1 cellular context compared by ENCODE assay signal in the genomic region with DNA sequence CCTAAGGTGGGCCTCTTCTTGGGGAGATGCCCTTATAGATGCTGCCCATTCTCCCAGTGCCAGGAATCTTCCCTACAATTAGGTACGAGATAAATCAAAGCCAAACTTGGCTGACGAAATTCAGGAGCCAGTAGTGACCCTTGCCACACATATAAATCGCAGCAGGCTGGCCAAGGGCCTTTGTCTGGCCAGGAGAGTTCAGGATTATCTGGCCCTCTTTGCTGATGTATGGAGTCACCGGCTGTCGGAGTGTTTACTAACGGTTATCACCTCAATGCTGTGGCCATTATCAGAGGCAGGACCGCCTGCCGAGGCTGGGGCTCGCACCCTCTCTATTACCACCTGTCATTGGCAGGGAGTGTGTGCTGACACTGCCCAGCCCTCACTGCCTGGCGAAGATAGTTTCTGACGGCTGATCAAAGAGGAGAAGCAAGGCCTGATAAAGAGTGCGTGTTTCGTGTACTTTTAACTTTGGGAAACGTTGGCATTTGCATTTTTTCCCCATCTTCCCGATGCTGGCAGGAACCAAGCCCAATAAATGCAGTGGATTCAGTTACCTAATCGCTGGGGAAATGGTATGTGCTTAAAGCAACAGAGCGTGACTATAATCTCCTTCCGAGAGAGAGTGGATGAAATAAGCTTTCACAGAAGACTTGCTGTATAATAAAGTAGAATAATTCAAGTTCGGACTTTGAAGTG.
TF ChIP-seq lines count a peak whose summit lies in the region.

No MANE protein-coding gene starts in this region.

TF ChIP-seq in HepG2, 621 proteins besides CTCF, POLR2A, EP300 and RAD21 (continued from another document and continues in another):
- TF ChIP-seq, protein P1, sequence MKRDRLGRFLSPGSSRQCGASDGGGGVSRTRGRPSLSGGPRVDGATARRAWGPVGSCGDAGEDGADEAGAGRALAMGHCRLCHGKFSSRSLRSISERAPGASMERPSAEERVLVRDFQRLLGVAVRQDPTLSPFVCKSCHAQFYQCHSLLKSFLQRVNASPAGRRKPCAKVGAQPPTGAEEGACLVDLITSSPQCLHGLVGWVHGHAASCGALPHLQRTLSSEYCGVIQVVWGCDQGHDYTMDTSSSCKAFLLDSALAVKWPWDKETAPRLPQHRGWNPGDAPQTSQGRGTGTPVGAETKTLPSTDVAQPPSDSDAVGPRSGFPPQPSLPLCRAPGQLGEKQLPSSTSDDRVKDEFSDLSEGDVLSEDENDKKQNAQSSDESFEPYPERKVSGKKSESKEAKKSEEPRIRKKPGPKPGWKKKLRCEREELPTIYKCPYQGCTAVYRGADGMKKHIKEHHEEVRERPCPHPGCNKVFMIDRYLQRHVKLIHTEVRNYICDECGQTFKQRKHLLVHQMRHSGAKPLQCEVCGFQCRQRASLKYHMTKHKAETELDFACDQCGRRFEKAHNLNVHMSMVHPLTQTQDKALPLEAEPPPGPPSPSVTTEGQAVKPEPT (CRISPR knock-in tag; IDR thresholded peaks at IDR 0.05; ENCODE audit: low read depth): 0 out of 2 replicates have a peak, but pooled peaks have one; percentile 32
- TF ChIP-seq CREM (IDR thresholded peaks at IDR 0.05) (peak; percentile 84), CREM (CRISPR knock-in tag; IDR thresholded peaks at IDR 0.05) (no peak), ZNF777 (CRISPR knock-in tag; IDR thresholded peaks at IDR 0.05) (0 out of 2 replicates have a peak, but pooled peaks have one; percentile 18), ZNF264 (CRISPR knock-in tag; IDR thresholded peaks at IDR 0.05) (0 out of 2 replicates have a peak, but pooled peaks have one; percentile 81), MAZ (IDR thresholded peaks at IDR 0.05; ENCODE audit: borderline replicate concordance, low read depth, low read length) (no peak), MAZ (CRISPR knock-in tag; IDR thresholded peaks at IDR 0.05; ENCODE audit: low read depth) (0 out of 2 replicates have a peak, but pooled peaks have one; percentile 63), CEBPG (CRISPR knock-in tag; IDR thresholded peaks at IDR 0.05) (peak; percentile 66), MEIS2 (CRISPR knock-in tag; IDR thresholded peaks at IDR 0.05) (peak; percentile 96), POGZ (CRISPR knock-in tag; IDR thresholded peaks at IDR 0.05) (peak; percentile 79; the same call in 1 of the 2 replicates), ZNF572 (CRISPR knock-in tag; IDR thresholded peaks at IDR 0.05) (no peak), SMAD9 (CRISPR knock-in tag; IDR thresholded peaks at IDR 0.05) (0 out of 2 replicates have a peak, but pooled peaks have one; percentile 81), KAT8 (CRISPR knock-in tag; IDR thresholded peaks at IDR 0.05) (peak; percentile 43; the same call in 1 of the 2 replicates), ZEB1 (IDR thresholded peaks at IDR 0.05; ENCODE audit: insufficient replicate concordance, low read depth) (peak; percentile 78), LCORL (IDR thresholded peaks at IDR 0.05) (no peak), LCORL (CRISPR knock-in tag; IDR thresholded peaks at IDR 0.05) (peak; percentile 76), KDM5B (CRISPR knock-in tag; IDR thresholded peaks at IDR 0.05; ENCODE audit: borderline replicate concordance) (peak; percentile 69; the same call in 1 of the 2 replicates), ATF7 (IDR thresholded peaks at IDR 0.05) (no peak), ATF7 (CRISPR knock-in tag; IDR thresholded peaks at IDR 0.05) (peak; percentile 41; the same call in 1 of the 2 replicates), GATAD2A (CRISPR knock-in tag; IDR thresholded peaks at IDR 0.05) (peak; percentile 89), ZNF615 (CRISPR knock-in tag; IDR thresholded peaks at IDR 0.05; ENCODE audit: borderline replicate concordance) (no peak), ETV5 (CRISPR knock-in tag; IDR thresholded peaks at IDR 0.05; ENCODE audit: borderline replicate concordance) (peak; percentile 52; the same call in 1 of the 2 replicates), ZNF772 (CRISPR knock-in tag; IDR thresholded peaks at IDR 0.05) (peak; percentile 89; the same call in 1 of the 2 replicates), TCF7L2 (IDR thresholded peaks at IDR 0.05; ENCODE audit: low read depth, low read length) (peak; percentile 85), NONO (IDR thresholded peaks at IDR 0.05) (no peak), NONO (CRISPR knock-in tag; conservative IDR thresholded peaks at IDR 0.05) (0 out of 2 replicates have a peak, but pooled peaks have one; percentile 29), DR1 (CRISPR knock-in tag; IDR thresholded peaks at IDR 0.05) (peak; percentile 85), ASH2L (IDR thresholded peaks at IDR 0.05; ENCODE audit: insufficient read length, low read depth, low read length) (peak; percentile 36), MLLT10 (CRISPR knock-in tag; IDR thresholded peaks at IDR 0.05) (no peak), TSC22D2 (CRISPR knock-in tag; IDR thresholded peaks at IDR 0.05; ENCODE audit: borderline replicate concordance) (peak; percentile 45; the same call in 1 of the 2 replicates), KLF13 (CRISPR knock-in tag; IDR thresholded peaks at IDR 0.05) (0 out of 2 replicates have a peak, but pooled peaks have one; percentile 40), CC2D1A (CRISPR knock-in tag; IDR thresholded peaks at IDR 0.05) (no peak)
- TF ChIP-seq, protein P2, sequence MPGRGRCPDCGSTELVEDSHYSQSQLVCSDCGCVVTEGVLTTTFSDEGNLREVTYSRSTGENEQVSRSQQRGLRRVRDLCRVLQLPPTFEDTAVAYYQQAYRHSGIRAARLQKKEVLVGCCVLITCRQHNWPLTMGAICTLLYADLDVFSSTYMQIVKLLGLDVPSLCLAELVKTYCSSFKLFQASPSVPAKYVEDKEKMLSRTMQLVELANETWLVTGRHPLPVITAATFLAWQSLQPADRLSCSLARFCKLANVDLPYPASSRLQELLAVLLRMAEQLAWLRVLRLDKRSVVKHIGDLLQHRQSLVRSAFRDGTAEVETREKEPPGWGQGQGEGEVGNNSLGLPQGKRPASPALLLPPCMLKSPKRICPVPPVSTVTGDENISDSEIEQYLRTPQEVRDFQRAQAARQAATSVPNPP (CRISPR knock-in tag; IDR thresholded peaks at IDR 0.05): 0 out of 2 replicates have a peak, but pooled peaks have one; percentile 39
- TF ChIP-seq, protein P3, sequence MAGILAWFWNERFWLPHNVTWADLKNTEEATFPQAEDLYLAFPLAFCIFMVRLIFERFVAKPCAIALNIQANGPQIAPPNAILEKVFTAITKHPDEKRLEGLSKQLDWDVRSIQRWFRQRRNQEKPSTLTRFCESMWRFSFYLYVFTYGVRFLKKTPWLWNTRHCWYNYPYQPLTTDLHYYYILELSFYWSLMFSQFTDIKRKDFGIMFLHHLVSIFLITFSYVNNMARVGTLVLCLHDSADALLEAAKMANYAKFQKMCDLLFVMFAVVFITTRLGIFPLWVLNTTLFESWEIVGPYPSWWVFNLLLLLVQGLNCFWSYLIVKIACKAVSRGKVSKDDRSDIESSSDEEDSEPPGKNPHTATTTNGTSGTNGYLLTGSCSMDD (CRISPR knock-in tag; IDR thresholded peaks at IDR 0.05): no peak
- TF ChIP-seq, protein P4, sequence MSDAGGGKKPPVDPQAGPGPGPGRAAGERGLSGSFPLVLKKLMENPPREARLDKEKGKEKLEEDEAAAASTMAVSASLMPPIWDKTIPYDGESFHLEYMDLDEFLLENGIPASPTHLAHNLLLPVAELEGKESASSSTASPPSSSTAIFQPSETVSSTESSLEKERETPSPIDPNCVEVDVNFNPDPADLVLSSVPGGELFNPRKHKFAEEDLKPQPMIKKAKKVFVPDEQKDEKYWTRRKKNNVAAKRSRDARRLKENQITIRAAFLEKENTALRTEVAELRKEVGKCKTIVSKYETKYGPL (CRISPR knock-in tag; IDR thresholded peaks at IDR 0.05): peak; percentile 71; the same call in 1 of the 2 replicates
- TF ChIP-seq, protein P5, sequence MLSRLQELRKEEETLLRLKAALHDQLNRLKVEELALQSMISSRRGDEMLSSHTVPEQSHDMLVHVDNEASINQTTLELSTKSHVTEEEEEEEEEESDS (CRISPR knock-in tag; IDR thresholded peaks at IDR 0.05; ENCODE audit: borderline replicate concordance): 0 out of 2 replicates have a peak, but pooled peaks have one; percentile 64
- TF ChIP-seq, protein P6, sequence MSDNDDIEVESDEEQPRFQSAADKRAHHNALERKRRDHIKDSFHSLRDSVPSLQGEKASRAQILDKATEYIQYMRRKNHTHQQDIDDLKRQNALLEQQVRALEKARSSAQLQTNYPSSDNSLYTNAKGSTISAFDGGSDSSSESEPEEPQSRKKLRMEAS (IDR thresholded peaks at IDR 0.05): peak; percentile 89
- TF ChIP-seq, protein P7, sequence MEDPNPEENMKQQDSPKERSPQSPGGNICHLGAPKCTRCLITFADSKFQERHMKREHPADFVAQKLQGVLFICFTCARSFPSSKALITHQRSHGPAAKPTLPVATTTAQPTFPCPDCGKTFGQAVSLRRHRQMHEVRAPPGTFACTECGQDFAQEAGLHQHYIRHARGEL (CRISPR knock-in tag; IDR thresholded peaks at IDR 0.05): no peak
- TF ChIP-seq, protein P8, sequence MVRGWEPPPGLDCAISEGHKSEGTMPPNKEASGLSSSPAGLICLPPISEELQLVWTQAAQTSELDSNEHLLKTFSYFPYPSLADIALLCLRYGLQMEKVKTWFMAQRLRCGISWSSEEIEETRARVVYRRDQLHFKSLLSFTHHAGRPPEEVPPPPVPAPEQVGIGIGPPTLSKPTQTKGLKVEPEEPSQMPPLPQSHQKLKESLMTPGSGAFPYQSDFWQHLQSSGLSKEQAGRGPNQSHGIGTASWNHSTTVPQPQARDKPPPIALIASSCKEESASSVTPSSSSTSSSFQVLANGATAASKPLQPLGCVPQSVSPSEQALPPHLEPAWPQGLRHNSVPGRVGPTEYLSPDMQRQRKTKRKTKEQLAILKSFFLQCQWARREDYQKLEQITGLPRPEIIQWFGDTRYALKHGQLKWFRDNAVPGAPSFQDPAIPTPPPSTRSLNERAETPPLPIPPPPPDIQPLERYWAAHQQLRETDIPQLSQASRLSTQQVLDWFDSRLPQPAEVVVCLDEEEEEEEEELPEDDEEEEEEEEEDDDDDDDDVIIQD (CRISPR knock-in tag; IDR thresholded peaks at IDR 0.05; ENCODE audit: low read depth): peak; percentile 35; the same call in 1 of the 2 replicates
- TF ChIP-seq, protein P9, sequence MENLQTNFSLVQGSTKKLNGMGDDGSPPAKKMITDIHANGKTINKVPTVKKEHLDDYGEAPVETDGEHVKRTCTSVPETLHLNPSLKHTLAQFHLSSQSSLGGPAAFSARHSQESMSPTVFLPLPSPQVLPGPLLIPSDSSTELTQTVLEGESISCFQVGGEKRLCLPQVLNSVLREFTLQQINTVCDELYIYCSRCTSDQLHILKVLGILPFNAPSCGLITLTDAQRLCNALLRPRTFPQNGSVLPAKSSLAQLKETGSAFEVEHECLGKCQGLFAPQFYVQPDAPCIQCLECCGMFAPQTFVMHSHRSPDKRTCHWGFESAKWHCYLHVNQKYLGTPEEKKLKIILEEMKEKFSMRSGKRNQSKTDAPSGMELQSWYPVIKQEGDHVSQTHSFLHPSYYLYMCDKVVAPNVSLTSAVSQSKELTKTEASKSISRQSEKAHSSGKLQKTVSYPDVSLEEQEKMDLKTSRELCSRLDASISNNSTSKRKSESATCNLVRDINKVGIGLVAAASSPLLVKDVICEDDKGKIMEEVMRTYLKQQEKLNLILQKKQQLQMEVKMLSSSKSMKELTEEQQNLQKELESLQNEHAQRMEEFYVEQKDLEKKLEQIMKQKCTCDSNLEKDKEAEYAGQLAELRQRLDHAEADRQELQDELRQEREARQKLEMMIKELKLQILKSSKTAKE (CRISPR knock-in tag; IDR thresholded peaks at IDR 0.05; ENCODE audit: borderline replicate concordance): peak; percentile 85
- TF ChIP-seq, protein P10, sequence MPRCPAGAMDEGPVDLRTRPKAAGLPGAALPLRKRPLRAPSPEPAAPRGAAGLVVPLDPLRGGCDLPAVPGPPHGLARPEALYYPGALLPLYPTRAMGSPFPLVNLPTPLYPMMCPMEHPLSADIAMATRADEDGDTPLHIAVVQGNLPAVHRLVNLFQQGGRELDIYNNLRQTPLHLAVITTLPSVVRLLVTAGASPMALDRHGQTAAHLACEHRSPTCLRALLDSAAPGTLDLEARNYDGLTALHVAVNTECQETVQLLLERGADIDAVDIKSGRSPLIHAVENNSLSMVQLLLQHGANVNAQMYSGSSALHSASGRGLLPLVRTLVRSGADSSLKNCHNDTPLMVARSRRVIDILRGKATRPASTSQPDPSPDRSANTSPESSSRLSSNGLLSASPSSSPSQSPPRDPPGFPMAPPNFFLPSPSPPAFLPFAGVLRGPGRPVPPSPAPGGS (CRISPR knock-in tag; IDR thresholded peaks at IDR 0.05): peak; percentile 85; the same call in 1 of the 2 replicates
- TF ChIP-seq, protein P11, sequence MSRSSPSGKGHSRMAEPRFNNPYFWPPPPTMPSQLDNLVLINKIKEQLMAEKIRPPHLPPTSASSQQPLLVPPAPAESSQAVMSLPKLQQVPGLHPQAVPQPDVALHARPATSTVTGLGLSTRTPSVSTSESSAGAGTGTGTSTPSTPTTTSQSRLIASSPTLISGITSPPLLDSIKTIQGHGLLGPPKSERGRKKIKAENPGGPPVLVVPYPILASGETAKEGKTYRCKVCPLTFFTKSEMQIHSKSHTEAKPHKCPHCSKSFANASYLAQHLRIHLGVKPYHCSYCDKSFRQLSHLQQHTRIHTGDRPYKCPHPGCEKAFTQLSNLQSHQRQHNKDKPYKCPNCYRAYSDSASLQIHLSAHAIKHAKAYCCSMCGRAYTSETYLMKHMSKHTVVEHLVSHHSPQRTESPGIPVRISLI (CRISPR knock-in tag; IDR thresholded peaks at IDR 0.05; ENCODE audit: borderline replicate concordance): peak; percentile 39; the same call in 1 of the 2 replicates
- TF ChIP-seq, protein P12, sequence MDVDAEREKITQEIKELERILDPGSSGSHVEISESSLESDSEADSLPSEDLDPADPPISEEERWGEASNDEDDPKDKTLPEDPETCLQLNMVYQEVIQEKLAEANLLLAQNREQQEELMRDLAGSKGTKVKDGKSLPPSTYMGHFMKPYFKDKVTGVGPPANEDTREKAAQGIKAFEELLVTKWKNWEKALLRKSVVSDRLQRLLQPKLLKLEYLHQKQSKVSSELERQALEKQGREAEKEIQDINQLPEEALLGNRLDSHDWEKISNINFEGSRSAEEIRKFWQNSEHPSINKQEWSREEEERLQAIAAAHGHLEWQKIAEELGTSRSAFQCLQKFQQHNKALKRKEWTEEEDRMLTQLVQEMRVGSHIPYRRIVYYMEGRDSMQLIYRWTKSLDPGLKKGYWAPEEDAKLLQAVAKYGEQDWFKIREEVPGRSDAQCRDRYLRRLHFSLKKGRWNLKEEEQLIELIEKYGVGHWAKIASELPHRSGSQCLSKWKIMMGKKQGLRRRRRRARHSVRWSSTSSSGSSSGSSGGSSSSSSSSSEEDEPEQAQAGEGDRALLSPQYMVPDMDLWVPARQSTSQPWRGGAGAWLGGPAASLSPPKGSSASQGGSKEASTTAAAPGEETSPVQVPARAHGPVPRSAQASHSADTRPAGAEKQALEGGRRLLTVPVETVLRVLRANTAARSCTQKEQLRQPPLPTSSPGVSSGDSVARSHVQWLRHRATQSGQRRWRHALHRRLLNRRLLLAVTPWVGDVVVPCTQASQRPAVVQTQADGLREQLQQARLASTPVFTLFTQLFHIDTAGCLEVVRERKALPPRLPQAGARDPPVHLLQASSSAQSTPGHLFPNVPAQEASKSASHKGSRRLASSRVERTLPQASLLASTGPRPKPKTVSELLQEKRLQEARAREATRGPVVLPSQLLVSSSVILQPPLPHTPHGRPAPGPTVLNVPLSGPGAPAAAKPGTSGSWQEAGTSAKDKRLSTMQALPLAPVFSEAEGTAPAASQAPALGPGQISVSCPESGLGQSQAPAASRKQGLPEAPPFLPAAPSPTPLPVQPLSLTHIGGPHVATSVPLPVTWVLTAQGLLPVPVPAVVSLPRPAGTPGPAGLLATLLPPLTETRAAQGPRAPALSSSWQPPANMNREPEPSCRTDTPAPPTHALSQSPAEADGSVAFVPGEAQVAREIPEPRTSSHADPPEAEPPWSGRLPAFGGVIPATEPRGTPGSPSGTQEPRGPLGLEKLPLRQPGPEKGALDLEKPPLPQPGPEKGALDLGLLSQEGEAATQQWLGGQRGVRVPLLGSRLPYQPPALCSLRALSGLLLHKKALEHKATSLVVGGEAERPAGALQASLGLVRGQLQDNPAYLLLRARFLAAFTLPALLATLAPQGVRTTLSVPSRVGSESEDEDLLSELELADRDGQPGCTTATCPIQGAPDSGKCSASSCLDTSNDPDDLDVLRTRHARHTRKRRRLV (CRISPR knock-in tag; IDR thresholded peaks at IDR 0.05): peak; percentile 70; the same call in 1 of the 2 replicates
